ENCODE assay signal across 8 cellular contexts in genomic region chr7:36258510-36259259, GRCh38.
DNase-seq lines count a peak whose midpoint lies in the region; ATAC-seq and TF ChIP-seq lines count a peak whose summit lies in the region.
"Not testable (repeated sequence)": the region's sequence is repeated elsewhere in the genome, so short reads cannot be mapped to it uniquely, and the experiment has no call there.

No MANE protein-coding gene starts in this region.

- BruUV-seq in HCT116 (replicated peaks; lab: Mats Ljungman, UMichigan); PC-3 (replicated peaks; lab: Mats Ljungman, UMichigan): not testable (repeated sequence)

- not testable (repeated sequence) for H4K20me1 ChIP-seq in HCT116 (ENCODE audit: insufficient read depth); PC-3 (ENCODE audit: low read length)

- not testable (repeated sequence) for H3K4me3 ChIP-seq in AG04449 (ENCODE audit: low read depth, low read length); HCT116 (replicated peaks in 1 of 2; ENCODE audit: low read depth in 1 of 2, low read length in 2 of 2); astrocyte of the spinal cord (ENCODE audit: low read depth, low read length); fibroblast of pulmonary artery (replicated peaks; ENCODE audit: low read depth, low read length)
- H3K4me3 ChIP-seq in PC-3 (ENCODE audit: low read length), result peak overlapping the region; percentile 52; the same call in 1 of the 2 replicates

- not testable (repeated sequence) for H3K9me3 ChIP-seq in HCT116 (ENCODE audit: control insufficient read depth in 1 of 2, insufficient read depth in 1 of 2, low read depth in 1 of 2, low read length in 2 of 2); PC-3 (ENCODE audit: low read length)

- DNase-seq in AG04449 (ENCODE audit: low read depth, low spot score), result peak; percentile 46
- DNase-seq in HCT116 (ENCODE audit: low read depth, low spot score), result not testable (repeated sequence)
- peak; percentile 55 for DNase-seq in NCI-H2029 treated with DMSO at 0.1 percent for 48 hours (lab: John Stamatoyannopoulos, UW)
- peak; percentile 90 for DNase-seq in PC-3
- DNase-seq in astrocyte of the spinal cord (ENCODE audit: low read depth, low spot score), result peak; percentile 84
- peak; percentile 76 for DNase-seq in fibroblast of pulmonary artery (ENCODE audit: low read depth)
- DNase-seq in posterior cingulate gyrus, result peak in 6 of 10 donors; percentile 31 to 91 (median 70)

- RAD21 ChIA-PET in HCT116 (lab: Charles Lee; ENCODE audit: low non-redundant PET in 1 of 2, low total read pairs in 2 of 2, uncharacterized antibody in 2 of 2, unreplicated experiment in 2 of 2), result not testable (repeated sequence)

- H3K27ac ChIP-seq in HCT116 (ENCODE audit: low read depth, low read length), result not testable (repeated sequence)
- H3K27ac ChIP-seq in PC-3 (ENCODE audit: low read length) (peak overlapping the region; percentile 45; the same call in 1 of the 2 replicates), layer of hippocampus (ENCODE audit: low read depth, low read length) (peak overlapping the region; percentile 35)

- H3K9me2 ChIP-seq in HCT116 (ENCODE audit: insufficient read depth); PC-3 (replicated peaks; ENCODE audit: low read length): not testable (repeated sequence)

- H3K4me1 ChIP-seq in HCT116 (ENCODE audit: control insufficient read depth in 1 of 2, insufficient read depth in 2 of 2, low read length in 2 of 2) (peaks cover 6 to 10% of the 10 kb centered on the region in 2 experiments; a peak in 3 of 4 replicates), PC-3 (ENCODE audit: insufficient read depth, low read length) (peaks cover 45% of the 10 kb centered on the region)

- POLR2A ChIA-PET in AG04449 (lab: Yijun Ruan, JAX); HCT116 (lab: Charles Lee): not testable (repeated sequence)
- POLR2A ChIA-PET in PC-3 (lab: Charles Lee; ENCODE audit: unreplicated experiment), result interaction anchor here (0.6 kb wide), 1 partner anchor 100 kb away, joined by 3 read pairs; no protein-coding TSS in a partner anchor

- H3F3A ChIP-seq in PC-3 (ENCODE audit: low read length, unreplicated experiment), result not testable (repeated sequence)

- in situ Hi-C loops in astrocyte of the spinal cord (cut with HindIII; ENCODE audit: low sequenced_read_pairs), result not testable (repeated sequence)

- not testable (repeated sequence) for H3K9ac ChIP-seq in HCT116 (ENCODE audit: low read length)
- 0 out of 2 replicates have a peak overlapping the region, but pooled peaks have one; percentile 22 for H3K9ac ChIP-seq in PC-3 (ENCODE audit: low read length)

- CTCF ChIA-PET in AG04449 (lab: Yijun Ruan, JAX), result interaction anchor here (1.0 kb wide), 1 partner anchor 12 kb away, joined by 3 read pairs; no protein-coding TSS in a partner anchor
- CTCF ChIA-PET in HCT116 (lab: Charles Lee), result interaction anchor here (1.1 kb wide), 1 partner anchor 8 kb away, joined by 3 read pairs; no protein-coding TSS in a partner anchor
- CTCF ChIA-PET in PC-3 (lab: Charles Lee), result not testable (repeated sequence)

- ATAC-seq in HCT116, result peak; percentile 69
- peak; percentile 90 for ATAC-seq in PC-3

- H3K27me3 ChIP-seq in HCT116 (ENCODE audit: insufficient read depth, low read length); PC-3 (ENCODE audit: low read length); layer of hippocampus (ENCODE audit: control insufficient read depth, insufficient read depth, low read length): not testable (repeated sequence)

- not testable (repeated sequence) for TF ChIP-seq POLR2A in HCT116 (IDR thresholded peaks at IDR 0.05; ENCODE audit: borderline replicate concordance, extremely low read depth, insufficient read depth, insufficient read length)

- H3K4me2 ChIP-seq in HCT116 (ENCODE audit: low read length) (peak overlapping the region; percentile 37), PC-3 (ENCODE audit: low read length) (peak overlapping the region; percentile 77)

- H3K79me2 ChIP-seq in HCT116 (ENCODE audit: insufficient read depth, low read length), result not testable (repeated sequence)
- H3K79me2 ChIP-seq in PC-3 (ENCODE audit: low read length), result peaks cover 41% of the 10 kb centered on the region

- intact Hi-C loops in HCT116 (cut with micrococcal nuclease); PC-3 (cut with micrococcal nuclease); posterior cingulate gyrus (cut with DNase I): not testable (repeated sequence)

- not testable (repeated sequence) for TF ChIP-seq RAD21 in HCT116 (IDR thresholded peaks at IDR 0.05; ENCODE audit: low read depth)

- not testable (repeated sequence) for H3K36me3 ChIP-seq in HCT116 (ENCODE audit: control insufficient read depth in 1 of 2, insufficient read depth in 2 of 2, low read length in 2 of 2); PC-3 (ENCODE audit: low read depth, low read length)

- H2AFZ ChIP-seq in HCT116 (ENCODE audit: low read depth, low read length, poor library complexity, severe bottlenecking), result not testable (repeated sequence)
- H2AFZ ChIP-seq in PC-3 (ENCODE audit: low read length), result 0 out of 2 replicates have a peak overlapping the region, but pooled peaks have one; percentile 30

- TF ChIP-seq CTCF in AG04449 (IDR thresholded peaks at IDR 0.05; ENCODE audit: insufficient read depth, low read length, missing control alignments); HCT116 (IDR thresholded peaks at IDR 0.05 in 2 of 3, conservative IDR thresholded peaks at IDR 0.05 in 1 of 3; ENCODE audit: borderline replicate concordance in 1 of 3, insufficient read depth in 1 of 3, low read depth in 2 of 3, low read length in 2 of 3); PC-3 (conservative IDR thresholded peaks at IDR 0.05; ENCODE audit: low read depth, low read length); astrocyte of the spinal cord (IDR thresholded peaks at IDR 0.05; ENCODE audit: low read depth, low read length); fibroblast of pulmonary artery (IDR thresholded peaks at IDR 0.05; ENCODE audit: low read length, missing control alignments): not testable (repeated sequence)
